30 cellular contexts compared by ENCODE assay signal in the genomic region with DNA sequence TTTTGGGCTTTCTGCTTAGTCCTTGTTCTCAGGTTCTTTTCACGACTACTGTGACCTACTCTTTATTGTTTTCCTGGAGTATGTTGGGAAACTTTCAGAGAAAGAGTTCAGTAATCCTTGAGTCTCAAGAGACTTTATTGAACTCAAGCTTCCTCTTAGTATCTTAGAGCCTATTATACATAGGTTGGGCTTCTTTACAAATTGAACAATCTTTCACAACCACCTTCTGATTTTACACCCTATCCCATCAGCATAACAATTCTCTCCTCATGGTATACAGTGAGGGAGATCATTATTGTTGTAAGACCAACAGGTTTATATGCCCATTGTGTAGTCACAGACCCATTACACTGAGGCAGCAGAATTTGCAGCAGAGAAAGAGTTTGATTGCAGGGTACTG.
"Had no signal": no experiment of that assay in that cellular context is flagged by ENCODE, and none has a peak within 500 bp of the region (broad histone marks: within the 10 kb centered on the region; RNA-seq: fewer than 3 reads in every experiment).

No MANE protein-coding gene starts in this region.

- H3K27ac Mint-ChIP-seq: immature natural killer cell; naive thymus-derived CD4-positive, alpha-beta T cell; natural killer cell treated with Interleukin-12 subunit alpha and Interleukin-12 subunit beta and Interleukin-15 and Interleukin-18, amount 100 ng/mL, for 72 hours; stimulated activated effector memory CD8-positive, alpha-beta T cell treated with anti-CD3 and anti-CD28 coated beads, Interleukin-12 subunit alpha, Interleukin-12 subunit beta, amount 100 ng/mL, for 72 hours; stimulated activated naive CD8-positive, alpha-beta T cell treated with anti-CD3 and anti-CD28 coated beads, Interleukin-15, Interleukin-2, amounts not matched to agents 100 ng/mL and 50 ng/mL, for 24 hours had no signal

- DNase-seq: hypothalamus; immature natural killer cell; kidney; left ventricle myocardium inferior; midbrain; mucosa of descending colon; naive thymus-derived CD4-positive, alpha-beta T cell; nucleus accumbens; pancreas; posterior cingulate gyrus; retina; right cardiac atrium; spleen; stimulated activated CD4-positive, alpha-beta T cell treated with anti-CD3 and anti-CD28 coated beads, Interleukin-4, amount 100 ng/mL, for 24 hours; stimulated activated naive CD4-positive, alpha-beta T cell; tibial artery; trophoblast cell; upper lobe of right lung had no signal

- H3K27ac ChIP-seq: left ventricle myocardium inferior, pancreas, prostate gland, skin epidermis, spleen, suprapubic skin, thoracic aorta, tibial artery, upper lobe of right lung had no signal

- H3K36me3 ChIP-seq: left ventricle myocardium inferior, pancreas, prostate gland, spleen, suprapubic skin, thoracic aorta, tibial artery, upper lobe of right lung had no signal

- ATAC-seq: mucosa of descending colon; naive thymus-derived CD4-positive, alpha-beta T cell; natural killer cell treated with Interleukin-12 subunit alpha and Interleukin-12 subunit beta and Interleukin-15 and Interleukin-18, amount 100 ng/mL, for 72 hours; pancreas; right cardiac atrium; sciatic nerve; stimulated activated effector memory CD8-positive, alpha-beta T cell treated with anti-CD3 and anti-CD28 coated beads, Interleukin-12 subunit alpha, Interleukin-12 subunit beta, amount 100 ng/mL, for 72 hours; upper lobe of right lung had no signal

- H3K9me3 ChIP-seq: pancreas, prostate gland, thoracic aorta had no signal

- FAIRE-seq: islet of Langerhans, kidney, pancreas, urothelium cell line had no signal

- H3K4me3 ChIP-seq: left ventricle myocardium inferior, lung, mucosa of descending colon, pancreas, prostate gland, skin epidermis, spleen, suprapubic skin, thoracic aorta, tibial artery, upper lobe of right lung had no signal

- H3K4me3 Mint-ChIP-seq: immature natural killer cell; naive thymus-derived CD4-positive, alpha-beta T cell; natural killer cell treated with Interleukin-12 subunit alpha and Interleukin-12 subunit beta and Interleukin-15 and Interleukin-18, amount 100 ng/mL, for 72 hours; neural crest cell; stimulated activated effector memory CD8-positive, alpha-beta T cell treated with anti-CD3 and anti-CD28 coated beads, Interleukin-12 subunit alpha, Interleukin-12 subunit beta, amount 100 ng/mL, for 72 hours; stimulated activated naive CD8-positive, alpha-beta T cell treated with anti-CD3 and anti-CD28 coated beads, Interleukin-15, Interleukin-2, amounts not matched to agents 100 ng/mL and 50 ng/mL, for 24 hours had no signal

- H3K4me1 ChIP-seq: left ventricle myocardium inferior, pancreas, prostate gland, spleen, suprapubic skin, tibial artery, upper lobe of right lung had no signal

- H3K36me3 Mint-ChIP-seq: immature natural killer cell; stimulated activated effector memory CD8-positive, alpha-beta T cell treated with anti-CD3 and anti-CD28 coated beads, Interleukin-12 subunit alpha, Interleukin-12 subunit beta, amount 100 ng/mL, for 72 hours had no signal

- H3K4me1 Mint-ChIP-seq: immature natural killer cell; naive thymus-derived CD4-positive, alpha-beta T cell; neural crest cell; stimulated activated effector memory CD8-positive, alpha-beta T cell treated with anti-CD3 and anti-CD28 coated beads, Interleukin-12 subunit alpha, Interleukin-12 subunit beta, amount 100 ng/mL, for 72 hours had no signal

- H3K27me3 ChIP-seq: pancreas, suprapubic skin, tibial artery, upper lobe of right lung had no signal
